Comparison of ENCODE assay signal across 10 cellular contexts in genomic region chr12:52815161-52815560, GRCh38. TPM values are rescaled to one million over a fixed set of nuclear protein-coding genes. Genes with fewer than 3 reads are reported as not detected.
"Had no signal": no experiment of that assay in that cellular context is flagged by ENCODE, and none has a peak within 500 bp of the region (broad histone marks: within the 10 kb centered on the region; RNA-seq: fewer than 3 reads in every experiment).

No MANE protein-coding gene starts in this region.

- H3K4me1 ChIP-seq: HAP-1 had no signal

- H3K4me3 Mint-ChIP-seq: GM23338, H9, HFFc6 had no signal

- H3K27ac ChIP-seq: GM23248 had no signal

- DNase-seq: GM23248, GOT3, H7, H9, HCEC 1CT had no signal

- H3K9me3 Mint-ChIP-seq: GM23338, H9, HFFc6 had no signal

- H3K4me1 Mint-ChIP-seq: GM23338 had no signal

- H3K27ac Mint-ChIP-seq: GM23338, HFFc6 had no signal

- H3K36me3 ChIP-seq: HAP-1 had no signal

- H3K4me3 ChIP-seq: GM23248, GM23338, HAP-1 had no signal

- H3K9me3 ChIP-seq: HAP-1 had no signal

RNA-seq across cellular contexts. Expression of gene KRT4, which starts 1.2 kb away (rescaled TPM):
- total RNA-seq: GM23338, H1, H4, H7, H9 had no signal
- polyA plus RNA-seq: GM23248, GM23338, H1 had no signal

RNA-seq across cellular contexts. Expression of gene KRT79, which starts 18.9 kb away (rescaled TPM):
- total RNA-seq: GM23248, H1, H4, H7, H9, HFFc6 had no signal
- polyA plus RNA-seq: GM23338, H1 had no signal

RNA-seq across cellular contexts. Expression of gene KRT3, which starts 19.2 kb away (rescaled TPM):
- total RNA-seq: GM23248, GM23338, H1, H4, H7, H9, HFFc6 had no signal
- polyA plus RNA-seq: GM23248, GM23338, H1 had no signal

RNA-seq across cellular contexts. Expression of gene KRT78, which starts 33.6 kb away (rescaled TPM):
- total RNA-seq: GM23248, GM23338, H1, H4, H7, H9 had no signal
- polyA plus RNA-seq: GM23248, GM23338, H1 had no signal

RNA-seq across cellular contexts. Expression of gene KRT76, which starts 38.0 kb away (rescaled TPM):
- total RNA-seq: GM23248, GM23338, H1, H4, H7, H9, HFFc6 had no signal
- polyA plus RNA-seq: GM23248, GM23338, H1 had no signal
